In genomic region chr7:157690833-157691382, GRCh38 we compare ENCODE assay signal across 8 cellular contexts.
DNase-seq lines count a peak whose midpoint lies in the region; ATAC-seq and TF ChIP-seq lines count a peak whose summit lies in the region.

No MANE protein-coding gene starts in this region.

- POLR2A ChIA-PET in HEK293T (lab: Yijun Ruan, JAX) = interaction anchor here (1.0 kb wide), 1 partner anchor 9 kb away, joined by 3 read pairs; no protein-coding TSS in a partner anchor

- H3K9me3 ChIP-seq in psoas muscle = no peaks in the 10 kb centered on the region

- H3K4me3 ChIP-seq in AG09309 (ENCODE audit: control insufficient read depth, low read depth, low read length) = no peak overlapping the region; the same call in 1 of the 2 replicates
- peak overlapping the region; percentile 56 for H3K4me3 ChIP-seq in psoas muscle

- peak; percentile 1 for DNase-seq in AG09309 (ENCODE audit: low read depth)
- DNase-seq in HEK293T (ENCODE audit: extremely low spot score) = peak; percentile 69
- DNase-seq in activated CD4-positive, CD25-positive, alpha-beta regulatory T cell treated with anti-CD3 and anti-CD28 coated beads, Interleukin-2, amount 50 U/mL, for 72 hours = peak; percentile 25
- peak; percentile 62 for DNase-seq in cardiac septum (ENCODE audit: low spot score)
- peak; percentile 55 to 74 for DNase-seq in psoas muscle
- DNase-seq in NCI-H82 (lab: John Stamatoyannopoulos, UW) = no peak

- H3K27ac ChIP-seq in psoas muscle = no peak overlapping the region

- TF ChIP-seq CTCF in AG09309 (IDR thresholded peaks at IDR 0.05; ENCODE audit: control insufficient read depth, insufficient read depth, low read depth, low read length, missing control alignments) = no peak
- no peak for TF ChIP-seq CTCF in psoas muscle (IDR thresholded peaks at IDR 0.05)

- intact Hi-C loops in cardiac septum (cut with DNase I) (loop anchor here (10.0 kb wide), 1 partner anchor 556 kb away; the partner anchor contains the start of gene UBE3C), psoas muscle (cut with DNase I) (no loop called here)

- H3K36me3 ChIP-seq in psoas muscle (ENCODE audit: insufficient read depth in 1 of 2, low read depth in 1 of 2) = no peaks in the 10 kb centered on the region

- 0 to 1% (median 1%) methylated on average over 14 to 59 of the region's 60 CpGs for WGBS in psoas muscle, 3 donors

- CTCF ChIA-PET in HEK293T (lab: Yijun Ruan, JAX) = no interaction called here

- peaks cover 0 to 85% (median 27%) of the 10 kb centered on the region in 3 donors for H3K27me3 ChIP-seq in psoas muscle (ENCODE audit: insufficient read depth in 3 of 3, low read length in 2 of 3)

- ATAC-seq in psoas muscle (peak; percentile 32 to 65 (median 52)), GM21390 (IDR thresholded peaks at IDR 0.05; ENCODE audit: unreplicated experiment) (no peak), GM18867 (IDR thresholded peaks at IDR 0.05; ENCODE audit: unreplicated experiment) (no peak)

- peaks cover 9% of the 10 kb centered on the region for H3K4me1 ChIP-seq in psoas muscle

TF ChIP-seq in HEK293T, 16 proteins besides CTCF, POLR2A, EP300 and RAD21:
- no peak for TF ChIP-seq FOXA1 (IDR thresholded peaks at IDR 0.05)
- 0 out of 2 replicates have a peak, but pooled peaks have one; percentile 34 for TF ChIP-seq PKNOX1 (IDR thresholded peaks at IDR 0.05)

Comparison
In these comparisons a context has a peak if more than half of its experiments do, and no peak if none do; other contexts are left out.
1. ATAC-seq: peak in psoas muscle (4 of 4); none in GM21390 (single experiment) and GM18867 (single experiment).